ENCODE assay signal across 8 cellular contexts in genomic region chrX:136577562-136577961, GRCh38. TPM values are rescaled to one million over a fixed set of nuclear protein-coding genes. Genes with fewer than 3 reads are reported as not detected.
DNase-seq lines count a peak whose midpoint lies in the region; ATAC-seq and TF ChIP-seq lines count a peak whose summit lies in the region.

No MANE protein-coding gene starts in this region.

- peak overlapping the region in 5 of 8 donors; percentile 31 to 58 (median 44) for H3K4me3 Mint-ChIP-seq in CD4-positive, alpha-beta memory T cell
- H3K4me3 Mint-ChIP-seq in natural killer cell treated with Interleukin-12 subunit alpha and Interleukin-12 subunit beta and Interleukin-15 and Interleukin-18, amount 100 ng/mL, for 72 hours, result peak overlapping the region; percentile 32
- H3K4me3 Mint-ChIP-seq in stimulated activated naive CD8-positive, alpha-beta T cell treated with anti-CD3 and anti-CD28 coated beads, Interleukin-15, Interleukin-2, amounts not matched to agents 100 ng/mL and 50 ng/mL, for 24 hours, result peak overlapping the region; percentile 26

- H3K4me1 ChIP-seq in CD4-positive, alpha-beta memory T cell (ENCODE audit: insufficient read depth, low read length), result peaks cover 24% of the 10 kb centered on the region

- peak; percentile 85 for ATAC-seq in GM19324 (IDR thresholded peaks at IDR 0.05; ENCODE audit: low FRiP score, unreplicated experiment)
- ATAC-seq in HG03432 (IDR thresholded peaks at IDR 0.05; ENCODE audit: unreplicated experiment), result peak; percentile 95
- ATAC-seq in natural killer cell treated with Interleukin-12 subunit alpha and Interleukin-12 subunit beta and Interleukin-15 and Interleukin-18, amount 100 ng/mL, for 72 hours, result peak; percentile 89 to 98

- POLR2A ChIA-PET in CD4-positive, alpha-beta memory T cell (lab: Charles Lee; ENCODE audit: partially characterized antibody), result interaction anchor here (1.0 to 3.4 kb wide), 7 partner anchors 9 to 117 kb away, joined by 3 to 31 read pairs (median 7); partner anchors contain the start of gene HTATSF1

- H3K27ac Mint-ChIP-seq in CD4-positive, alpha-beta memory T cell, result peak overlapping the region; percentile 59 to 93 (median 89)
- H3K27ac Mint-ChIP-seq in natural killer cell treated with Interleukin-12 subunit alpha and Interleukin-12 subunit beta and Interleukin-15 and Interleukin-18, amount 100 ng/mL, for 72 hours, result peak overlapping the region; percentile 64 to 81
- H3K27ac Mint-ChIP-seq in stimulated activated naive CD8-positive, alpha-beta T cell treated with anti-CD3 and anti-CD28 coated beads, Interleukin-15, Interleukin-2, amounts not matched to agents 100 ng/mL and 50 ng/mL, for 24 hours, result peak overlapping the region; percentile 66

- H3K36me3 Mint-ChIP-seq in CD4-positive, alpha-beta memory T cell, result no peaks in the 10 kb centered on the region
- no peaks in the 10 kb centered on the region for H3K36me3 Mint-ChIP-seq in natural killer cell treated with Interleukin-12 subunit alpha and Interleukin-12 subunit beta and Interleukin-15 and Interleukin-18, amount 100 ng/mL, for 72 hours
- H3K36me3 Mint-ChIP-seq in stimulated activated naive CD8-positive, alpha-beta T cell treated with anti-CD3 and anti-CD28 coated beads, Interleukin-15, Interleukin-2, amounts not matched to agents 100 ng/mL and 50 ng/mL, for 24 hours (ENCODE audit: low read depth), result no peaks in the 10 kb centered on the region

- DNase-seq in CD4-positive, alpha-beta memory T cell, result peak; percentile 67 to 77 (median 72)
- DNase-seq in NOMO-1 (lab: John Stamatoyannopoulos, UW; ENCODE audit: unreplicated experiment in 2 of 2) (peak; percentile 39 to 59), epithelial cell of proximal tubule (ENCODE audit: low read depth) (no peak)
- peak; percentile 58 for DNase-seq in activated CD8-positive, alpha-beta memory T cell treated with anti-CD3 and anti-CD28 coated beads, Interleukin-2, amount 50 U/mL, for 48 hours
- peak; percentile 68 for DNase-seq in natural killer cell treated with Interleukin-12 subunit alpha and Interleukin-12 subunit beta and Interleukin-15 and Interleukin-18, amount 100 ng/mL, for 72 hours (ENCODE audit: low spot score)

- CTCF ChIA-PET in CD4-positive, alpha-beta memory T cell (lab: Charles Lee; ENCODE audit: partially characterized antibody), result interaction anchor here (0.6 to 9.1 kb wide), 26 partner anchors 9 to 549 kb away, joined by 3 to 71 read pairs (median 4); no protein-coding TSS in a partner anchor

- H3K27me3 Mint-ChIP-seq in CD4-positive, alpha-beta memory T cell, result no peaks in the 10 kb centered on the region
- H3K27me3 Mint-ChIP-seq in natural killer cell treated with Interleukin-12 subunit alpha and Interleukin-12 subunit beta and Interleukin-15 and Interleukin-18, amount 100 ng/mL, for 72 hours, result peaks cover 0 to 19% of the 10 kb centered on the region in 2 donors
- H3K27me3 Mint-ChIP-seq in stimulated activated naive CD8-positive, alpha-beta T cell treated with anti-CD3 and anti-CD28 coated beads, Interleukin-15, Interleukin-2, amounts not matched to agents 100 ng/mL and 50 ng/mL, for 24 hours, result no peaks in the 10 kb centered on the region

- H3K27me3 ChIP-seq in CD4-positive, alpha-beta memory T cell (ENCODE audit: insufficient read depth, low read length), result no peaks in the 10 kb centered on the region

- peak overlapping the region; percentile 38 for H3K27ac ChIP-seq in CD4-positive, alpha-beta memory T cell (ENCODE audit: low read depth, low read length)

- no peaks in the 10 kb centered on the region for H3K9me3 Mint-ChIP-seq in CD4-positive, alpha-beta memory T cell
- H3K9me3 Mint-ChIP-seq in natural killer cell treated with Interleukin-12 subunit alpha and Interleukin-12 subunit beta and Interleukin-15 and Interleukin-18, amount 100 ng/mL, for 72 hours, result no peaks in the 10 kb centered on the region
- no peaks in the 10 kb centered on the region for H3K9me3 Mint-ChIP-seq in stimulated activated naive CD8-positive, alpha-beta T cell treated with anti-CD3 and anti-CD28 coated beads, Interleukin-15, Interleukin-2, amounts not matched to agents 100 ng/mL and 50 ng/mL, for 24 hours

- H3K4me3 ChIP-seq in CD4-positive, alpha-beta memory T cell (ENCODE audit: low read length in 2 of 2), result no peak overlapping the region
- no peak overlapping the region for H3K4me3 ChIP-seq in epithelial cell of proximal tubule (ENCODE audit: low read depth, low read length)

- H3K9me3 ChIP-seq in CD4-positive, alpha-beta memory T cell (ENCODE audit: control insufficient read depth in 1 of 2, low read length in 2 of 2), result no peaks in the 10 kb centered on the region

- peak; percentile 67 for TF ChIP-seq CTCF in epithelial cell of proximal tubule (conservative IDR thresholded peaks at IDR 0.05; ENCODE audit: low read depth, low read length)

- intact Hi-C loops in CD4-positive, alpha-beta memory T cell (cut with micrococcal nuclease), result loop anchor here (1.0 to 10.0 kb wide), 4 partner anchors 9 to 347 kb away; partner anchors contain the start of genes HTATSF1 and MAP7D3

- peaks cover 10 to 33% (median 17%) of the 10 kb centered on the region in 4 donors for H3K4me1 Mint-ChIP-seq in CD4-positive, alpha-beta memory T cell
- peaks cover 10 to 18% of the 10 kb centered on the region in 2 donors for H3K4me1 Mint-ChIP-seq in natural killer cell treated with Interleukin-12 subunit alpha and Interleukin-12 subunit beta and Interleukin-15 and Interleukin-18, amount 100 ng/mL, for 72 hours (ENCODE audit: low read depth in 2 of 2)
- peaks cover 46% of the 10 kb centered on the region for H3K4me1 Mint-ChIP-seq in stimulated activated naive CD8-positive, alpha-beta T cell treated with anti-CD3 and anti-CD28 coated beads, Interleukin-15, Interleukin-2, amounts not matched to agents 100 ng/mL and 50 ng/mL, for 24 hours (ENCODE audit: low read depth)

- no peaks in the 10 kb centered on the region for H3K36me3 ChIP-seq in CD4-positive, alpha-beta memory T cell (ENCODE audit: insufficient read depth, low read length)

RNA-seq across cellular contexts. Expression of gene VGLL1, which starts 45.5 kb away (rescaled TPM):
- not detected for total RNA-seq in CD4-positive, alpha-beta memory T cell
- not detected for polyA plus RNA-seq in CD4-positive, alpha-beta memory T cell
- total RNA-seq in epithelial cell of proximal tubule, result 7.8 and 10.0 TPM in 2 replicates
- not detected for total RNA-seq in natural killer cell treated with Interleukin-12 subunit alpha and Interleukin-12 subunit beta and Interleukin-15 and Interleukin-18, amount 100 ng/mL, for 72 hours
